Comparison of ENCODE assay signal across 8 cellular contexts in the genomic region with DNA sequence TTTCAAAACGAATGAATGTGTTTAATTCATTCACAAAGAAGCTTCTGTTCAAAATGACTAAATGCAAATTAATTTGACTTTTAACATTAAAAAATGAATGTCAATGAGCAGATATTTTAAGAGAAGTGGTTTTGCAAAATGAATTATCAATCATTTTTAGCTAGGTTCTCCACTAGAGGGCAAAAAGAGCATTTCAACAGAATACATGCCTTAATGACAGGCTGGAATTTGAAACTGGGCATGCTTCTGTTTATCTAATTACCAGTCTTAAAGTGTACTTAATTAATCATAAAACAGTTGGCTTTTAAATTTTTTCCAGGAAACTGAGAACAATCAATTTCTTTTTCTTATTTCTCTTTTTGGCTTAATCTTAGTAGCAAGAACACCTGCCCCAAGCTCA.
DNase-seq lines count a peak whose midpoint lies in the region; ATAC-seq and TF ChIP-seq lines count a peak whose summit lies in the region.

No MANE protein-coding gene starts in this region.

- ATAC-seq in HG02759 (IDR thresholded peaks at IDR 0.05; ENCODE audit: unreplicated experiment) (no peak), T-helper 17 cell (no peak), GM19395 (IDR thresholded peaks at IDR 0.05; ENCODE audit: unreplicated experiment) (no peak)

- in situ Hi-C loops in mammary epithelial cell (cut with MboI; ENCODE audit: low sequenced_read_pairs in 2 of 2): no loop called here

- no peaks in the 10 kb centered on the region for H3K4me1 Mint-ChIP-seq in nephron progenitor cell
- H3K4me1 Mint-ChIP-seq in T-helper 17 cell: no peaks in the 10 kb centered on the region

- H3K4me2 ChIP-seq in mammary epithelial cell (ENCODE audit: insufficient read depth, low read depth, low read length): no peak overlapping the region

- no peak overlapping the region for H3K27ac Mint-ChIP-seq in nephron progenitor cell
- H3K27ac Mint-ChIP-seq in T-helper 17 cell: no peak overlapping the region

- H3K4me3 Mint-ChIP-seq in nephron progenitor cell: no peak overlapping the region
- no peak overlapping the region for H3K4me3 Mint-ChIP-seq in T-helper 17 cell

- no peak overlapping the region for H2AFZ ChIP-seq in mammary epithelial cell (ENCODE audit: low read depth, low read length)

- H3K9me3 Mint-ChIP-seq in nephron progenitor cell: no peaks in the 10 kb centered on the region

- intact Hi-C loops in mammary epithelial cell (cut with micrococcal nuclease): loop anchor here (5.0 to 10.0 kb wide), 3 partner anchors 118 to 820 kb away; partner anchors contain the start of gene FAM83B

- H3K36me3 Mint-ChIP-seq in nephron progenitor cell (ENCODE audit: low read depth): no peaks in the 10 kb centered on the region
- H3K36me3 Mint-ChIP-seq in T-helper 17 cell (ENCODE audit: low read depth): no peaks in the 10 kb centered on the region

- no peaks in the 10 kb centered on the region for H3K27me3 ChIP-seq in mammary epithelial cell (ENCODE audit: insufficient read depth, low read length)

- H3K27me3 Mint-ChIP-seq in nephron progenitor cell (ENCODE audit: low read depth, poor library complexity): no peaks in the 10 kb centered on the region
- H3K27me3 Mint-ChIP-seq in T-helper 17 cell: no peaks in the 10 kb centered on the region

- peak; percentile 46 for TF ChIP-seq CTCF in LNCaP clone FGC (IDR thresholded peaks at IDR 0.05; ENCODE audit: control insufficient read depth, extremely low read depth, insufficient read depth)
- TF ChIP-seq CTCF in mammary epithelial cell (conservative IDR thresholded peaks at IDR 0.05 in 1 of 2, IDR thresholded peaks at IDR 0.05 in 1 of 2; ENCODE audit: extremely low read depth in 1 of 2, insufficient read depth in 1 of 2, low read depth in 1 of 2, low read length in 2 of 2): peak; percentile 63 to 67
- peak; percentile 43 for TF ChIP-seq CTCF in nephron progenitor cell (IDR thresholded peaks at IDR 0.05)

- no TSS peak for BruUV-seq in mammary epithelial cell (replicated peaks; lab: Mats Ljungman, UMichigan)

- DNase-seq in EL: peak; percentile 34
- DNase-seq in LNCaP clone FGC (ENCODE audit: low read depth): no peak
- peak; percentile 10 for DNase-seq in mammary epithelial cell
- no peak for DNase-seq in nephron progenitor cell
- DNase-seq in T-helper 17 cell: no peak
- DNase-seq in ecto neural progenitor cell (ENCODE audit: low spot score): no peak

- H3K79me2 ChIP-seq in mammary epithelial cell (ENCODE audit: insufficient read depth, low read length): no peaks in the 10 kb centered on the region

- H3K27ac ChIP-seq in mammary epithelial cell (ENCODE audit: insufficient read depth, low read depth, low read length): no peak overlapping the region

- no peak overlapping the region for H3K9ac ChIP-seq in mammary epithelial cell (ENCODE audit: insufficient read depth, low read length)

- no peaks in the 10 kb centered on the region for H3K36me3 ChIP-seq in mammary epithelial cell (ENCODE audit: insufficient read depth, low read length)

- CTCF ChIA-PET in mammary epithelial cell (lab: Charles Lee; ENCODE audit: low non-redundant PET): interaction anchor here (0.6 to 0.9 kb wide), 3 partner anchors 258 to 989 kb away, joined by 6 to 17 read pairs (median 6); no protein-coding TSS in a partner anchor

- dilution Hi-C loops in mammary epithelial cell (cut with HindIII; ENCODE audit: low sequenced_read_pairs): no loop called here

- H3K4me1 ChIP-seq in mammary epithelial cell (ENCODE audit: insufficient read depth, low read length): no peaks in the 10 kb centered on the region

- H3K4me3 ChIP-seq in LNCaP clone FGC (ENCODE audit: low read depth, low read length) (no peak overlapping the region), mammary epithelial cell (replicated peaks in 1 of 3; ENCODE audit: insufficient read depth in 1 of 3, low read depth in 2 of 3, low read length in 3 of 3) (no peak overlapping the region)

- no peaks in the 10 kb centered on the region for H4K20me1 ChIP-seq in mammary epithelial cell (ENCODE audit: insufficient read depth, low read length)

- H3K9me3 ChIP-seq in mammary epithelial cell (replicated peaks; ENCODE audit: insufficient read depth, low read length): no peaks in the 10 kb centered on the region
- H3K9me3 ChIP-seq in T-helper 17 cell (ENCODE audit: control insufficient read depth, low read length, poor library complexity, severe bottlenecking): no peaks in the 10 kb centered on the region

- 8% methylated on average over 1 of the region's 1 CpG for WGBS in mammary epithelial cell (ENCODE audit: low coverage, missing lambda C conversion rate)

Comparison
In these comparisons a context has a peak if more than half of its experiments do, and no peak if none do; other contexts are left out.
1. DNase-seq: peak in EL (single experiment) and mammary epithelial cell (single experiment); none in LNCaP clone FGC (single experiment), nephron progenitor cell (single experiment), T-helper 17 cell (0 of 3) and ecto neural progenitor cell (single experiment).
2. Peak in every context shown above with its lines, with median percentiles within 50 percentile points of each other: CTCF ChIP-seq.